In genomic region chr5:87844449-87844848, GRCh38 we compare ENCODE assay signal across 21 cellular contexts.
"Had no signal": no experiment of that assay in that cellular context is flagged by ENCODE, and none has a peak within 500 bp of the region (broad histone marks: within the 10 kb centered on the region; RNA-seq: fewer than 3 reads in every experiment).

No MANE protein-coding gene starts in this region.

- H3K27me3 ChIP-seq: body of pancreas, esophagus squamous epithelium, right atrium auricular region, transverse colon, vagina had no signal

- ATAC-seq: activated CD8-positive, alpha-beta T cell treated with anti-CD3 and anti-CD28 coated beads for 36 hours; body of pancreas; stimulated activated naive CD8-positive, alpha-beta T cell treated with anti-CD3 and anti-CD28 coated beads, Interleukin-15, Interleukin-2, amounts not matched to agents 100 U/mL and 50 U/mL, for 24 hours had no signal

- H3K36me3 ChIP-seq: esophagus squamous epithelium, left ventricle myocardium inferior, right atrium auricular region, transverse colon, vagina had no signal

- H3K4me3 ChIP-seq: body of pancreas, esophagus squamous epithelium, left ventricle myocardium inferior, right atrium auricular region, transverse colon, vagina had no signal

- H3K27ac ChIP-seq: body of pancreas, esophagus squamous epithelium, left ventricle myocardium inferior, right atrium auricular region, transverse colon, vagina had no signal

- H3K4me1 ChIP-seq: body of pancreas, esophagus squamous epithelium, left ventricle myocardium inferior, right atrium auricular region, transverse colon, vagina had no signal

- H3K9me3 ChIP-seq: transverse colon, vagina had no signal

- DNase-seq: activated B cell treated with CpG ODN at 0.5 μM for 24 hours; activated CD4-positive, alpha-beta T cell treated with anti-CD3 and anti-CD28 coated beads for 48 hours; activated CD8-positive, alpha-beta T cell treated with anti-CD3 and anti-CD28 coated beads for 36 hours; activated gamma-delta T cell treated with Interleukin-2 at 50 U/mL for 16 hours; activated T-cell treated with anti-CD3 and anti-CD28 coated beads, Interleukin-2, amount 50 U/mL, for 48 hours; amniotic stem cell; body of pancreas; central memory CD4-positive, alpha-beta T cell; cortex of kidney; effector CD4-positive, alpha-beta T cell; esophagus squamous epithelium; hypothalamus; kidney; left ventricle myocardium inferior; nephron progenitor cell; small intestine; stimulated activated CD4-positive, alpha-beta T cell treated with anti-CD3 and anti-CD28 coated beads, Interleukin-4, amount 100 ng/mL, for 24 hours; stimulated activated naive CD8-positive, alpha-beta T cell treated with anti-CD3 and anti-CD28 coated beads, Interleukin-15, Interleukin-2, amounts not matched to agents 100 U/mL and 50 U/mL, for 24 hours; transverse colon had no signal
